ENCODE assay signal across 29 cellular contexts in genomic region chr7:135990258-135990657, GRCh38.
"Had no signal": no experiment of that assay in that cellular context is flagged by ENCODE, and none has a peak within 500 bp of the region (broad histone marks: within the 10 kb centered on the region; RNA-seq: fewer than 3 reads in every experiment).

No MANE protein-coding gene starts in this region.

- H3K27me3 Mint-ChIP-seq: naive B cell; natural killer cell treated with Interleukin-12 subunit alpha and Interleukin-12 subunit beta and Interleukin-15 and Interleukin-18, amount 100 ng/mL, for 72 hours; stimulated activated naive CD8-positive, alpha-beta T cell treated with anti-CD3 and anti-CD28 coated beads, Interleukin-15, Interleukin-2, amounts not matched to agents 100 ng/mL and 50 ng/mL, for 24 hours had no signal

- H3K4me1 ChIP-seq: colonic mucosa, esophagus muscularis mucosa, foreskin keratinocyte, gastroesophageal sphincter, heart right ventricle, lower lobe of right lung, prostate gland, right atrium auricular region, tibial nerve, upper lobe of left lung had no signal

- H3K4me2 ChIP-seq: smooth muscle cell had no signal

- H3K4me1 Mint-ChIP-seq: neural crest cell had no signal

- H3K36me3 Mint-ChIP-seq: naive B cell; natural killer cell treated with Interleukin-12 subunit alpha and Interleukin-12 subunit beta and Interleukin-15 and Interleukin-18, amount 100 ng/mL, for 72 hours had no signal

- H3K9me3 Mint-ChIP-seq: dendritic cell treated with granulocyte-macrophage colony-stimulating factor and Interleukin-4, amounts not matched to agents 40 ng/mL and 50 ng/mL, for 4 days; naive B cell; natural killer cell treated with Interleukin-12 subunit alpha and Interleukin-12 subunit beta and Interleukin-15 and Interleukin-18, amount 100 ng/mL, for 72 hours; stimulated activated naive CD8-positive, alpha-beta T cell treated with anti-CD3 and anti-CD28 coated beads, Interleukin-15, Interleukin-2, amounts not matched to agents 100 ng/mL and 50 ng/mL, for 24 hours had no signal

- ATAC-seq: gastroesophageal sphincter; heart right ventricle; left ventricle myocardium superior; lower lobe of right lung; mucosa of descending colon; natural killer cell treated with Interleukin-12 subunit alpha and Interleukin-12 subunit beta and Interleukin-15 and Interleukin-18, amount 100 ng/mL, for 72 hours; sciatic nerve had no signal

- H3K4me3 ChIP-seq: colonic mucosa, esophagus muscularis mucosa, gastroesophageal sphincter, heart right ventricle, lower lobe of right lung, mucosa of descending colon, prostate gland, right atrium auricular region, smooth muscle cell, thoracic aorta, tibial nerve, upper lobe of left lung had no signal

- H3K27ac Mint-ChIP-seq: dendritic cell treated with granulocyte-macrophage colony-stimulating factor and Interleukin-4, amounts not matched to agents 40 ng/mL and 50 ng/mL, for 4 days; mesothelial cell of epicardium; stimulated activated naive CD8-positive, alpha-beta T cell treated with anti-CD3 and anti-CD28 coated beads, Interleukin-15, Interleukin-2, amounts not matched to agents 100 ng/mL and 50 ng/mL, for 24 hours had no signal

- H3K9me3 ChIP-seq: colonic mucosa, esophagus muscularis mucosa, gastroesophageal sphincter, heart right ventricle, lower lobe of right lung, mucosa of descending colon, neutrophil, prostate gland, right atrium auricular region, thoracic aorta, tibial nerve, upper lobe of left lung had no signal

- H3K4me3 Mint-ChIP-seq: dendritic cell treated with granulocyte-macrophage colony-stimulating factor and Interleukin-4, amounts not matched to agents 40 ng/mL and 50 ng/mL, for 4 days; mesothelial cell of epicardium; natural killer cell treated with Interleukin-12 subunit alpha and Interleukin-12 subunit beta and Interleukin-15 and Interleukin-18, amount 100 ng/mL, for 72 hours; neural crest cell; stimulated activated naive CD8-positive, alpha-beta T cell treated with anti-CD3 and anti-CD28 coated beads, Interleukin-15, Interleukin-2, amounts not matched to agents 100 ng/mL and 50 ng/mL, for 24 hours had no signal

- H3K27me3 ChIP-seq: colonic mucosa, esophagus muscularis mucosa, foreskin keratinocyte, gastroesophageal sphincter, heart right ventricle, right atrium auricular region, tibial nerve, upper lobe of left lung had no signal

- H3K36me3 ChIP-seq: colonic mucosa, esophagus muscularis mucosa, gastroesophageal sphincter, heart right ventricle, lower lobe of right lung, neutrophil, prostate gland, right atrium auricular region, thoracic aorta, tibial nerve, upper lobe of left lung had no signal

- H3K27ac ChIP-seq: colonic mucosa, esophagus muscularis mucosa, foreskin keratinocyte, gastroesophageal sphincter, heart right ventricle, lower lobe of right lung, neutrophil, prostate gland, right atrium auricular region, thoracic aorta, tibial nerve, upper lobe of left lung had no signal

- DNase-seq: colonic mucosa; effector CD8-positive, alpha-beta T cell; foreskin keratinocyte; glutamatergic neuron; heart right ventricle; hippocampal formation; left ventricle myocardium superior; lower lobe of right lung; mucosa of descending colon; naive B cell; stimulated activated CD4-positive, alpha-beta T cell treated with anti-CD3 and anti-CD28 coated beads, Interleukin-12 subunit alpha, Interleukin-12 subunit beta, amount 100 ng/mL, for 4 hours; stimulated activated CD4-positive, alpha-beta T cell treated with anti-CD3 and anti-CD28 coated beads, Interleukin-1b, Interleukin-23, amount 100 ng/mL, for 48 hours; stimulated activated CD4-positive, alpha-beta T cell treated with anti-CD3 and anti-CD28 coated beads, Interleukin-4, amount 100 ng/mL, for 1 hour; stimulated activated CD8-positive, alpha-beta memory T cell treated with anti-CD3 and anti-CD28 coated beads, Interleukin-4, amount 100 ng/mL, for 48 hours; upper lobe of left lung had no signal
